22 cellular contexts compared by ENCODE assay signal in the genomic region with DNA sequence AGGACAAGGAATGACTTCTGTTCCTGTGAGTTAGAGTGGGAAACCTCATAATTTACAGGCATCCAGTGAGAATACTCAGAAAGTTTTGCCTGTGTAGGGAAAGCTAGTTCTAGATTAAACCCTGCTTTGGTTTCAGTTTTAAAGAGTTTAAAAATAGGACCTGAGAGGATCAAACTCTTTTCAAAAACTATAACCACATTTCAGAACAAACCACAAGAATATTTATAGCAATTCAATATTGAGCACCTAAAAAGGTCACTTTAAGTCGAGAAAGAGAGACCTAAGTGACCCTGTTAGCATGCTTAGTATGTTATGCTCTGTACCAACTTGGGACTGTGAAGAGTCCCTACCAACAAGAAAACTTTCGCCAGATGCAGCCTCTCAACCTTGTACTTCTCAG. TPM values are rescaled to one million over a fixed set of nuclear protein-coding genes. Genes with fewer than 3 reads are reported as not detected.
DNase-seq lines count a peak whose midpoint lies in the region; ATAC-seq, FAIRE-seq and TF ChIP-seq lines count a peak whose summit lies in the region.
"Had no signal": no experiment of that assay in that cellular context is flagged by ENCODE, and none has a peak within 500 bp of the region (broad histone marks: within the 10 kb centered on the region; RNA-seq: fewer than 3 reads in every experiment).

No MANE protein-coding gene starts in this region.

- H3K9me2 ChIP-seq in MM.1S (replicated peaks; ENCODE audit: insufficient read depth, low read length), result no peaks in the 10 kb centered on the region

- SMC1A ChIA-PET in GM12878 (lab: Charles Lee; ENCODE audit: uncharacterized antibody, unreplicated experiment), result no interaction called here

- H3K4me3 Mint-ChIP-seq in activated naive CD4-positive, alpha-beta T cell treated with anti-CD3 and anti-CD28 coated beads, Interleukin-2, amount 10 ng/mL, durations not matched to agents 7 days and 5 days, result no peak overlapping the region
- H3K4me3 Mint-ChIP-seq: CD14-positive monocyte; CD4-positive, alpha-beta memory T cell; H9; IgD-negative memory B cell had no signal

- H3K14ac ChIP-seq in neuronal stem cell (ENCODE audit: low read length), result no peak overlapping the region

- CTCF ChIA-PET in GM12878 (lab: Yijun Ruan, JAX), result no interaction called here
- CTCF ChIA-PET in activated naive CD4-positive, alpha-beta T cell treated with anti-CD3 and anti-CD28 coated beads, Interleukin-2, amount 10 ng/mL, durations not matched to agents 7 days and 5 days (lab: Charles Lee), result no interaction called here

- H3K9me3 ChIP-seq in MM.1S (replicated peaks; ENCODE audit: insufficient read depth, low read length) (no peaks in the 10 kb centered on the region; the same call in 1 of the 2 replicates), GM12878 (replicated peaks; ENCODE audit: control insufficient read depth, insufficient read depth, low read length) (no peaks in the 10 kb centered on the region), neuronal stem cell (replicated peaks in 1 of 2; ENCODE audit: control insufficient read depth in 2 of 2, insufficient read depth in 1 of 2, low read depth in 1 of 2, low read length in 2 of 2) (no peaks in the 10 kb centered on the region)
- H3K9me3 ChIP-seq: BE2C had no signal

- DNase-seq in GM18507 (ENCODE audit: extremely low spot score, insufficient read length, low read depth) (no peak), MM.1S (peak; percentile 73), GM12878 (ENCODE audit: low read depth, low spot score) (no peak), NCI-H2107 treated with DMSO at 0.1 percent for 48 hours (lab: John Stamatoyannopoulos, UW; ENCODE audit: unreplicated experiment) (no peak), neuronal stem cell (ENCODE audit: low spot score) (no peak)
- DNase-seq in activated naive CD4-positive, alpha-beta T cell treated with anti-CD3 and anti-CD28 coated beads, Interleukin-2, amount 10 ng/mL, durations not matched to agents 7 days and 5 days, result no peak
- DNase-seq: ACHN; BE2C; CD4-positive, alpha-beta memory T cell; DMS153; DMS79 treated with DMSO at 0.1 percent for 48 hours; GF-D8; H9; Kasumi-1; KBM-7 had no signal

- no peak overlapping the region for H3K27ac ChIP-seq in MM.1S (ENCODE audit: low read length)
- no peak overlapping the region for H3K27ac ChIP-seq in GM12878 (ENCODE audit: control insufficient read depth, insufficient read depth)
- H3K27ac ChIP-seq in neuronal stem cell (replicated peaks; ENCODE audit: low read length), result no peak overlapping the region

- H3K27ac Mint-ChIP-seq in activated naive CD4-positive, alpha-beta T cell treated with anti-CD3 and anti-CD28 coated beads, Interleukin-2, amount 10 ng/mL, durations not matched to agents 7 days and 5 days, result no peak overlapping the region
- H3K27ac Mint-ChIP-seq: CD4-positive, alpha-beta memory T cell; H9; IgD-negative memory B cell had no signal

- TF ChIP-seq RAD21 in GM12878 (IDR thresholded peaks at IDR 0.05; ENCODE audit: insufficient read depth, low read depth, low read length), result no peak

- H2AFZ ChIP-seq in MM.1S (ENCODE audit: low read length), result no peak overlapping the region
- H2AFZ ChIP-seq in GM12878 (ENCODE audit: control insufficient read depth, low read depth, low read length), result no peak overlapping the region
- H2AFZ ChIP-seq in neuronal stem cell (ENCODE audit: low read length), result no peak overlapping the region

- H3K79me2 ChIP-seq in MM.1S (ENCODE audit: low read length) (no peaks in the 10 kb centered on the region), GM12878 (ENCODE audit: control insufficient read depth, insufficient read depth, low read length) (no peaks in the 10 kb centered on the region)

- H4K20me1 ChIP-seq in MM.1S (ENCODE audit: insufficient read depth, low read length), result no peaks in the 10 kb centered on the region
- no peaks in the 10 kb centered on the region for H4K20me1 ChIP-seq in GM12878 (ENCODE audit: control insufficient read depth, insufficient read depth)

- H3K9ac ChIP-seq in MM.1S (ENCODE audit: low read length) (no peak overlapping the region), GM12878 (ENCODE audit: control insufficient read depth, insufficient read depth, low read length) (no peak overlapping the region), neuronal stem cell (ENCODE audit: low read depth, low read length, poor library complexity) (no peak overlapping the region)

- H3K4me3 ChIP-seq in MM.1S (ENCODE audit: low read length) (peak overlapping the region; percentile 12; the same call in 1 of the 2 replicates), GM12878 (no peak overlapping the region), neuronal stem cell (ENCODE audit: low read length in 2 of 2) (no peak overlapping the region)

- no peaks in the 10 kb centered on the region; the same call in 1 of the 2 replicates for H3F3A ChIP-seq in MM.1S (ENCODE audit: insufficient read depth, low read length)

- no peak overlapping the region for H2AK5ac ChIP-seq in neuronal stem cell (ENCODE audit: low read depth, low read length)

- H3K4me2 ChIP-seq in MM.1S (ENCODE audit: low read depth, low read length), result peak overlapping the region; percentile 49; the same call in 1 of the 2 replicates
- 0 out of 2 replicates have a peak overlapping the region, but pooled peaks have one; percentile 25 for H3K4me2 ChIP-seq in GM12878 (ENCODE audit: control insufficient read depth, insufficient read depth)
- H3K4me2 ChIP-seq in neuronal stem cell (ENCODE audit: insufficient read depth, low read length, poor library complexity, severe bottlenecking), result no peak overlapping the region

- BruUV-seq in GM12878 (replicated peaks; lab: Mats Ljungman, UMichigan), result no TSS peak

- H2BK120ac ChIP-seq in neuronal stem cell (ENCODE audit: low read depth, low read length), result no peak overlapping the region

- no peak overlapping the region for H2BK15ac ChIP-seq in neuronal stem cell (ENCODE audit: low read length)

- TF ChIP-seq CTCF in MM.1S (IDR thresholded peaks at IDR 0.05; ENCODE audit: low read length), result no peak
- no peak for TF ChIP-seq CTCF in GM12878 (IDR thresholded peaks at IDR 0.05 in 2 of 3, conservative IDR thresholded peaks at IDR 0.05 in 1 of 3; ENCODE audit: control insufficient read depth in 2 of 3, extremely low read depth in 1 of 3, insufficient read depth in 1 of 3, low read depth in 3 of 3, low read length in 3 of 3)

- 31% methylated on average over 2 of the region's 2 CpGs for WGBS in GM12878 (ENCODE audit: insufficient coverage, insufficient replicate concordance, low lambda C conversion rate, missing lambda C conversion rate)
- WGBS in neuronal stem cell (ENCODE audit: extremely low coverage in 2 of 2, insufficient read length in 2 of 2, insufficient replicate concordance in 1 of 2), 2 donors, result no CpG with 5 or more reads among the region's 2 CpGs

- RAD21 ChIA-PET in GM12878 (lab: Charles Lee; ENCODE audit: unreplicated experiment), result no interaction called here

- no peak overlapping the region for H4K91ac ChIP-seq in neuronal stem cell (ENCODE audit: low read depth, low read length, poor library complexity)

- no peaks in the 10 kb centered on the region for H3K36me3 Mint-ChIP-seq in activated naive CD4-positive, alpha-beta T cell treated with anti-CD3 and anti-CD28 coated beads, Interleukin-2, amount 10 ng/mL, durations not matched to agents 7 days and 5 days
- H3K36me3 Mint-ChIP-seq: CD14-positive monocyte; CD4-positive, alpha-beta memory T cell had no signal

- H3K23ac ChIP-seq in neuronal stem cell (ENCODE audit: low read depth, low read length, poor library complexity), result no peak overlapping the region

- in situ Hi-C loops in GM12878 (cut with MboI), result no loop called here

- no peak for TF ChIP-seq EP300 in GM12878 (IDR thresholded peaks at IDR 0.05; ENCODE audit: borderline replicate concordance in 1 of 2, control insufficient read depth in 1 of 2, low read depth in 2 of 2, low read length in 2 of 2)

- intact Hi-C loops in GM12878 (cut with micrococcal nuclease; ENCODE audit: unreplicated experiment), result no loop called here

- TF ChIP-seq POLR2A in GM12878 (IDR thresholded peaks at IDR 0.05; ENCODE audit: low read depth, low read length), result no peak

- ATAC-seq in GM21723 (IDR thresholded peaks at IDR 0.05; ENCODE audit: unreplicated experiment), result peak; percentile 65
- no peak for ATAC-seq in GM12878
- no peak for ATAC-seq in GM18520 (IDR thresholded peaks at IDR 0.05; ENCODE audit: unreplicated experiment)

- H3K79me1 ChIP-seq in neuronal stem cell (ENCODE audit: low read depth, low read length), result no peaks in the 10 kb centered on the region

- H3K4me1 ChIP-seq in MM.1S (ENCODE audit: low read length) (peaks cover 16% of the 10 kb centered on the region), GM12878 (ENCODE audit: control insufficient read depth, insufficient read depth, low read length) (no peaks in the 10 kb centered on the region), neuronal stem cell (ENCODE audit: control insufficient read depth in 2 of 2, insufficient read depth in 1 of 2, low read depth in 1 of 2, low read length in 2 of 2) (no peaks in the 10 kb centered on the region)
- H3K4me1 ChIP-seq: BE2C had no signal

- no peak overlapping the region for H2BK12ac ChIP-seq in neuronal stem cell (ENCODE audit: low read length)

- no peaks in the 10 kb centered on the region for H3K4me1 Mint-ChIP-seq in activated naive CD4-positive, alpha-beta T cell treated with anti-CD3 and anti-CD28 coated beads, Interleukin-2, amount 10 ng/mL, durations not matched to agents 7 days and 5 days
- H3K4me1 Mint-ChIP-seq: CD14-positive monocyte; CD4-positive, alpha-beta memory T cell; H9; IgD-negative memory B cell had no signal

- H3K9me3 Mint-ChIP-seq in activated naive CD4-positive, alpha-beta T cell treated with anti-CD3 and anti-CD28 coated beads, Interleukin-2, amount 10 ng/mL, durations not matched to agents 7 days and 5 days, result no peaks in the 10 kb centered on the region

- no peak overlapping the region for H4K8ac ChIP-seq in neuronal stem cell (ENCODE audit: low read depth, low read length)

- POLR2A ChIA-PET in GM12878 (lab: Charles Lee), result no interaction called here

- no peak overlapping the region for H3K4ac ChIP-seq in neuronal stem cell (ENCODE audit: low read length)

- no peaks in the 10 kb centered on the region for H3K27me3 Mint-ChIP-seq in activated naive CD4-positive, alpha-beta T cell treated with anti-CD3 and anti-CD28 coated beads, Interleukin-2, amount 10 ng/mL, durations not matched to agents 7 days and 5 days
- H3K27me3 Mint-ChIP-seq: CD4-positive, alpha-beta memory T cell; IgD-negative memory B cell had no signal

- H3K27me3 ChIP-seq in MM.1S (replicated peaks; ENCODE audit: insufficient read depth, low read length) (peaks cover 13% of the 10 kb centered on the region; the same call in 1 of the 2 replicates), GM12878 (replicated peaks in 1 of 2; ENCODE audit: control insufficient read depth in 2 of 2, insufficient read depth in 2 of 2, low read length in 1 of 2) (no peaks in the 10 kb centered on the region), neuronal stem cell (ENCODE audit: control insufficient read depth in 3 of 3, insufficient read depth in 3 of 3, low read depth in 1 of 3, low read length in 3 of 3) (no peaks in the 10 kb centered on the region)
- H3K27me3 ChIP-seq: BE2C had no signal

- no peaks in the 10 kb centered on the region for H3K36me3 ChIP-seq in MM.1S (replicated peaks; ENCODE audit: insufficient read depth, low read length)
- H3K36me3 ChIP-seq in GM12878 (ENCODE audit: control insufficient read depth in 2 of 2, insufficient read depth in 2 of 2, low read length in 1 of 2), result no peaks in the 10 kb centered on the region
- H3K36me3 ChIP-seq in neuronal stem cell (replicated peaks in 1 of 2; ENCODE audit: control insufficient read depth in 2 of 2, insufficient read depth in 2 of 2, low read length in 2 of 2), result no peaks in the 10 kb centered on the region
- H3K36me3 ChIP-seq: BE2C had no signal

- H2BK5ac ChIP-seq in neuronal stem cell (ENCODE audit: low read length), result no peak overlapping the region

- no peak overlapping the region for H3K18ac ChIP-seq in neuronal stem cell (ENCODE audit: low read length)

- peak; percentile 21 for FAIRE-seq in GM18507 (lab: Jason Lieb, UNC)
- no peak for FAIRE-seq in GM12878 (lab: Jason Lieb, UNC)
- FAIRE-seq: A204.1, H1, HTR-8/SVneo had no signal

RNA-seq across cellular contexts. Expression of a gene that starts 17.4 kb away (rescaled TPM):
- total RNA-seq in GM12878 (2013; cell fraction: nucleolus; rRNA removed), result 0.12 TPM in 1 of 2 replicates, not detected in the other
- not detected in 2 replicates for total RNA-seq in GM12878 (2014; rRNA removed)
- total RNA-seq in GM12878 (2014; rRNA removed; fragmentation: Illumina TruSeq; extraction: Trizol), result not detected in 2 replicates
- not detected in 2 replicates for total RNA-seq in GM12878 (2021)
- not detected for polyA plus RNA-seq in GM12878 (2011; ENCODE audit: low read depth)
- 0.01 and 0.03 TPM in 2 replicates for polyA plus RNA-seq in GM12878 (2011; rRNA removed)
- not detected in 2 replicates for polyA plus RNA-seq in GM12878 (2011; cell fraction: cytosol; rRNA removed)
- not detected in 2 replicates for polyA plus RNA-seq in GM12878 (2011; cell fraction: nucleus; rRNA removed)
- polyA plus RNA-seq in GM12878 (2012), result 0.03 TPM in 1 of 2 replicates, not detected in the other
- not detected in 2 replicates for polyA plus RNA-seq in GM12878 (2014; fragmentation: Illumina TruSeq; extraction: Trizol)
- not detected for polyA plus RNA-seq in GM12878 (2014; fragmentation: Nextera tagmentation; extraction: Ambion mirVana)
- not detected in 2 replicates for polyA plus RNA-seq in GM12878 (2014; rRNA removed)
- polyA plus RNA-seq in GM12878 (2016; fragmentation: Nextera tagmentation; extraction: Ambion mirVana), result not detected
- not detected in 2 replicates for polyA minus RNA-seq in GM12878 (2011; rRNA and poly(A)+ RNA removed)
- not detected in 2 replicates for polyA minus RNA-seq in GM12878 (2011; cell fraction: cytosol; rRNA and poly(A)+ RNA removed)
- polyA minus RNA-seq in GM12878 (2011; cell fraction: nucleus; rRNA and poly(A)+ RNA removed), result not detected in 2 replicates
- polyA plus RNA-seq in neuronal stem cell (2013, experiment 1 of 2), result 5.9 TPM
- polyA plus RNA-seq in neuronal stem cell (2013, experiment 2 of 2), result 6.1 TPM
- total RNA-seq: CD4-positive, alpha-beta memory T cell had no signal
- polyA plus RNA-seq: CD14-positive monocyte; CD4-positive, alpha-beta memory T cell; IgD-negative memory B cell had no signal
